Comparison of ENCODE assay signal across 8 cellular contexts in the genomic region with DNA sequence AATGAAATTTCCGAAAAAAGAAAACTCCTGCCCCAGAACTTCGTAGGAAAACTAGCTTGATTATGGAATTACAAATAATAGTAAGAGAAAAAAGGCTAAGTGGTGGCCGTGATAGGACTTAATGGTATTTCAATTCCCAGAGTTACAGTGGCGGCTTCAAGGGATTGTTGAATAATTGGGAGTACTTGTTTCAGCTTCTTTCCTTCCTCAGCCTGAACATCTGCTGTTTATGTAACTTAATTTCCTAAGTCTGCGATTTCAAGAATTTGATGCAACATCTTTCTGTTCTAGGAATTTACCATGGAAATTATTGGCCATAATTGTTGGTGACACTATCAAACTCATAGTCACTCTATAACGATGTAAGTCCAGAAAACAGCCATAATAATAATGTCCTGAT. TPM values are rescaled to one million over a fixed set of nuclear protein-coding genes. Genes with fewer than 3 reads are reported as not detected.
DNase-seq lines count a peak whose midpoint lies in the region; ATAC-seq and TF ChIP-seq lines count a peak whose summit lies in the region.

No MANE protein-coding gene starts in this region.

- TF ChIP-seq CTCF in VCaP (conservative IDR thresholded peaks at IDR 0.05) (no peak), glutamatergic neuron (IDR thresholded peaks at IDR 0.05; ENCODE audit: partially characterized antibody, unreplicated experiment) (no peak)

- H3K27me3 Mint-ChIP-seq in glutamatergic neuron (ENCODE audit: unreplicated experiment), result peaks cover 7% of the 10 kb centered on the region

- H3K27ac ChIP-seq in VCaP, result peak overlapping the region; percentile 97; the same call in 1 of the 2 replicates
- peak overlapping the region; percentile 99 for H3K27ac ChIP-seq in skeletal muscle tissue (ENCODE audit: low read depth, low read length)

- peaks cover 5% of the 10 kb centered on the region for H3K4me1 Mint-ChIP-seq in glutamatergic neuron (ENCODE audit: low read depth, unreplicated experiment)

- no peaks in the 10 kb centered on the region for H3K27me3 ChIP-seq in HAP-1 (ENCODE audit: low read depth)
- no peaks in the 10 kb centered on the region for H3K27me3 ChIP-seq in skeletal muscle tissue (ENCODE audit: control insufficient read depth in 3 of 3, insufficient read depth in 3 of 3, low read length in 3 of 3)

- H3K4me1 ChIP-seq in HAP-1 (0 out of 2 replicates have a peak, but pooled peaks cover 3% of the 10 kb centered on the region), skeletal muscle tissue (ENCODE audit: control insufficient read depth in 3 of 3, insufficient read depth in 3 of 3, low read length in 3 of 3) (peaks cover 11 to 31% (median 19%) of the 10 kb centered on the region in 3 donors)

- in situ Hi-C loops in HAP-1 (cut with MboI; ENCODE audit: low sequenced_read_pairs), result no loop called here

- H3K4me3 ChIP-seq in HAP-1 (peak overlapping the region; percentile 97), skeletal muscle tissue (ENCODE audit: low read length in 3 of 3) (peak overlapping the region; percentile 98 to 100 (median 100))

- H3K9ac ChIP-seq in skeletal muscle tissue (ENCODE audit: low read depth in 1 of 3, low read length in 3 of 3), result peak overlapping the region; percentile 98 to 99 (median 99)

- H3K9me3 ChIP-seq in HAP-1 (no peaks in the 10 kb centered on the region), skeletal muscle tissue (ENCODE audit: control insufficient read depth in 3 of 3, low read length in 3 of 3) (no peaks in the 10 kb centered on the region)

- no peaks in the 10 kb centered on the region for H3K36me3 Mint-ChIP-seq in glutamatergic neuron (ENCODE audit: unreplicated experiment)

- no peak for ATAC-seq in HG03571 (IDR thresholded peaks at IDR 0.05; ENCODE audit: unreplicated experiment)

- no peak for DNase-seq in HAP-1 (ENCODE audit: low spot score in 2 of 2)
- no peak for DNase-seq in glutamatergic neuron
- no peak for DNase-seq in NCI-H2196 (lab: John Stamatoyannopoulos, UW; ENCODE audit: unreplicated experiment)
- no peak for DNase-seq in mucosa of gallbladder (ENCODE audit: low spot score)
- no peak for DNase-seq in amniotic stem cell (lab: John Stamatoyannopoulos, UW)

- H3K27ac Mint-ChIP-seq in glutamatergic neuron (ENCODE audit: unreplicated experiment), result no peak overlapping the region

- H3K36me3 ChIP-seq in HAP-1 (replicated peaks) (no peaks in the 10 kb centered on the region), skeletal muscle tissue (ENCODE audit: control insufficient read depth in 3 of 3, insufficient read depth in 3 of 3, low read length in 3 of 3) (no peaks in the 10 kb centered on the region)

- peak overlapping the region; percentile 98 for H3K4me3 Mint-ChIP-seq in glutamatergic neuron (ENCODE audit: unreplicated experiment)

- H3K9me3 Mint-ChIP-seq in glutamatergic neuron (ENCODE audit: unreplicated experiment), result peaks cover 5% of the 10 kb centered on the region

RNA-seq across cellular contexts. Expression of gene APPBP2, which starts 0.7 kb away (rescaled TPM):
- 46.8 TPM for total RNA-seq in glutamatergic neuron (ENCODE audit: unreplicated experiment)
- 40.2 TPM for total RNA-seq in skeletal muscle tissue
- total RNA-seq in mucosa of gallbladder, result 55.1 TPM
